Comparison of ENCODE assay signal across 11 cellular contexts in genomic region chr9:136210276-136210675, GRCh38. TPM values are rescaled to one million over a fixed set of nuclear protein-coding genes. Genes with fewer than 3 reads are reported as not detected.
"Had no signal": no experiment of that assay in that cellular context is flagged by ENCODE, and none has a peak within 500 bp of the region (broad histone marks: within the 10 kb centered on the region; RNA-seq: fewer than 3 reads in every experiment).

No MANE protein-coding gene starts in this region.

- H3K27ac Mint-ChIP-seq: HFFc6 had no signal

- DNase-seq: GM23248, GOT3, H7, HFFc6, KBM-7 had no signal

- H3K4me1 ChIP-seq: HAP-1 had no signal

- H3K4me3 ChIP-seq: GM23248, HAP-1 had no signal

- H3K9ac ChIP-seq: GM23248 had no signal

- H3K4me3 Mint-ChIP-seq: HFFc6 had no signal

- H2AFZ ChIP-seq: GM23248 had no signal

- H3K27ac ChIP-seq: GM23248, HL-60 had no signal

- ATAC-seq: HCT116, HepG2 had no signal

- H3K9me3 ChIP-seq: HAP-1 had no signal

RNA-seq across cellular contexts. Expression of gene LHX3, which starts 5.3 kb away (rescaled TPM):
- total RNA-seq: GM23248, H4, HepG2, HFFc6, HT1080 had no signal
- polyA plus RNA-seq: GM23248, HepG2 had no signal
